In the genomic region with DNA sequence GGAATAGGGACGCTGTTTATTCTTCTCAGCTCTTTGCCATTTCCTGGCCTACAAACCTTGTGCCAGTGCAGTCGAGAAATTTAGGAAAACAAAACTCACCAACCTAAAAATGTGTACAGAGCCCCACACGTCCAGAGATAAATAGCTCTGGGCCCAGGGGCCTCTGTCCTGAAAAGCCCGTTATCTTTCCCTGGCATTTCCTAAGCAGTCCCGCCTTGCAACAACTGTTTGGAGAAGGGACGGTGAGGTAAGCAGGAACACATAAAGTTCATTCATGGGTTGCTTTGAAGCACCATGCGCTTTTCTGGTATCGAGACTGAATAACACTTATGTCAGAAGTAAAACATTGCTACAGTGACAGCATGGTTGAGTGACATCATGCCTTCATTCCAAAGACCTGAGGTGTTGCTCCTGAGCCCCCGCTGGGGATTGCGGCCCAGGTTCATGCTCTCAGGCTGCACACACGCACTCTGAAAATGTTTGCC, we compare ENCODE assay signal across 1 cellular context.
TF ChIP-seq lines count a peak whose summit lies in the region.

No MANE protein-coding gene starts in this region.

TF ChIP-seq in HepG2, 621 proteins besides CTCF, POLR2A, EP300 and RAD21 (continued from another document and continues in another):
- TF ChIP-seq, protein P1, sequence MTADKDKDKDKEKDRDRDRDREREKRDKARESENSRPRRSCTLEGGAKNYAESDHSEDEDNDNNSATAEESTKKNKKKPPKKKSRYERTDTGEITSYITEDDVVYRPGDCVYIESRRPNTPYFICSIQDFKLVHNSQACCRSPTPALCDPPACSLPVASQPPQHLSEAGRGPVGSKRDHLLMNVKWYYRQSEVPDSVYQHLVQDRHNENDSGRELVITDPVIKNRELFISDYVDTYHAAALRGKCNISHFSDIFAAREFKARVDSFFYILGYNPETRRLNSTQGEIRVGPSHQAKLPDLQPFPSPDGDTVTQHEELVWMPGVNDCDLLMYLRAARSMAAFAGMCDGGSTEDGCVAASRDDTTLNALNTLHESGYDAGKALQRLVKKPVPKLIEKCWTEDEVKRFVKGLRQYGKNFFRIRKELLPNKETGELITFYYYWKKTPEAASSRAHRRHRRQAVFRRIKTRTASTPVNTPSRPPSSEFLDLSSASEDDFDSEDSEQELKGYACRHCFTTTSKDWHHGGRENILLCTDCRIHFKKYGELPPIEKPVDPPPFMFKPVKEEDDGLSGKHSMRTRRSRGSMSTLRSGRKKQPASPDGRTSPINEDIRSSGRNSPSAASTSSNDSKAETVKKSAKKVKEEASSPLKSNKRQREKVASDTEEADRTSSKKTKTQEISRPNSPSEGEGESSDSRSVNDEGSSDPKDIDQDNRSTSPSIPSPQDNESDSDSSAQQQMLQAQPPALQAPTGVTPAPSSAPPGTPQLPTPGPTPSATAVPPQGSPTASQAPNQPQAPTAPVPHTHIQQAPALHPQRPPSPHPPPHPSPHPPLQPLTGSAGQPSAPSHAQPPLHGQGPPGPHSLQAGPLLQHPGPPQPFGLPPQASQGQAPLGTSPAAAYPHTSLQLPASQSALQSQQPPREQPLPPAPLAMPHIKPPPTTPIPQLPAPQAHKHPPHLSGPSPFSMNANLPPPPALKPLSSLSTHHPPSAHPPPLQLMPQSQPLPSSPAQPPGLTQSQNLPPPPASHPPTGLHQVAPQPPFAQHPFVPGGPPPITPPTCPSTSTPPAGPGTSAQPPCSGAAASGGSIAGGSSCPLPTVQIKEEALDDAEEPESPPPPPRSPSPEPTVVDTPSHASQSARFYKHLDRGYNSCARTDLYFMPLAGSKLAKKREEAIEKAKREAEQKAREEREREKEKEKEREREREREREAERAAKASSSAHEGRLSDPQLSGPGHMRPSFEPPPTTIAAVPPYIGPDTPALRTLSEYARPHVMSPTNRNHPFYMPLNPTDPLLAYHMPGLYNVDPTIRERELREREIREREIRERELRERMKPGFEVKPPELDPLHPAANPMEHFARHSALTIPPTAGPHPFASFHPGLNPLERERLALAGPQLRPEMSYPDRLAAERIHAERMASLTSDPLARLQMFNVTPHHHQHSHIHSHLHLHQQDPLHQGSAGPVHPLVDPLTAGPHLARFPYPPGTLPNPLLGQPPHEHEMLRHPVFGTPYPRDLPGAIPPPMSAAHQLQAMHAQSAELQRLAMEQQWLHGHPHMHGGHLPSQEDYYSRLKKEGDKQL (CRISPR knock-in tag; IDR thresholded peaks at IDR 0.05; ENCODE audit: low read depth) = peak; percentile 75
- TF ChIP-seq, protein P2, sequence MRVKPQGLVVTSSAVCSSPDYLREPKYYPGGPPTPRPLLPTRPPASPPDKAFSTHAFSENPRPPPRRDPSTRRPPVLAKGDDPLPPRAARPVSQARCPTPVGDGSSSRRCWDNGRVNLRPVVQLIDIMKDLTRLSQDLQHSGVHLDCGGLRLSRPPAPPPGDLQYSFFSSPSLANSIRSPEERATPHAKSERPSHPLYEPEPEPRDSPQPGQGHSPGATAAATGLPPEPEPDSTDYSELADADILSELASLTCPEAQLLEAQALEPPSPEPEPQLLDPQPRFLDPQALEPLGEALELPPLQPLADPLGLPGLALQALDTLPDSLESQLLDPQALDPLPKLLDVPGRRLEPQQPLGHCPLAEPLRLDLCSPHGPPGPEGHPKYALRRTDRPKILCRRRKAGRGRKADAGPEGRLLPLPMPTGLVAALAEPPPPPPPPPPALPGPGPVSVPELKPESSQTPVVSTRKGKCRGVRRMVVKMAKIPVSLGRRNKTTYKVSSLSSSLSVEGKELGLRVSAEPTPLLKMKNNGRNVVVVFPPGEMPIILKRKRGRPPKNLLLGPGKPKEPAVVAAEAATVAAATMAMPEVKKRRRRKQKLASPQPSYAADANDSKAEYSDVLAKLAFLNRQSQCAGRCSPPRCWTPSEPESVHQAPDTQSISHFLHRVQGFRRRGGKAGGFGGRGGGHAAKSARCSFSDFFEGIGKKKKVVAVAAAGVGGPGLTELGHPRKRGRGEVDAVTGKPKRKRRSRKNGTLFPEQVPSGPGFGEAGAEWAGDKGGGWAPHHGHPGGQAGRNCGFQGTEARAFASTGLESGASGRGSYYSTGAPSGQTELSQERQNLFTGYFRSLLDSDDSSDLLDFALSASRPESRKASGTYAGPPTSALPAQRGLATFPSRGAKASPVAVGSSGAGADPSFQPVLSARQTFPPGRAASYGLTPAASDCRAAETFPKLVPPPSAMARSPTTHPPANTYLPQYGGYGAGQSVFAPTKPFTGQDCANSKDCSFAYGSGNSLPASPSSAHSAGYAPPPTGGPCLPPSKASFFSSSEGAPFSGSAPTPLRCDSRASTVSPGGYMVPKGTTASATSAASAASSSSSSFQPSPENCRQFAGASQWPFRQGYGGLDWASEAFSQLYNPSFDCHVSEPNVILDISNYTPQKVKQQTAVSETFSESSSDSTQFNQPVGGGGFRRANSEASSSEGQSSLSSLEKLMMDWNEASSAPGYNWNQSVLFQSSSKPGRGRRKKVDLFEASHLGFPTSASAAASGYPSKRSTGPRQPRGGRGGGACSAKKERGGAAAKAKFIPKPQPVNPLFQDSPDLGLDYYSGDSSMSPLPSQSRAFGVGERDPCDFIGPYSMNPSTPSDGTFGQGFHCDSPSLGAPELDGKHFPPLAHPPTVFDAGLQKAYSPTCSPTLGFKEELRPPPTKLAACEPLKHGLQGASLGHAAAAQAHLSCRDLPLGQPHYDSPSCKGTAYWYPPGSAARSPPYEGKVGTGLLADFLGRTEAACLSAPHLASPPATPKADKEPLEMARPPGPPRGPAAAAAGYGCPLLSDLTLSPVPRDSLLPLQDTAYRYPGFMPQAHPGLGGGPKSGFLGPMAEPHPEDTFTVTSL (CRISPR knock-in tag; IDR thresholded peaks at IDR 0.05; ENCODE audit: borderline replicate concordance) = peak; percentile 74; the same call in 1 of the 2 replicates
- TF ChIP-seq ZNF768 (CRISPR knock-in tag; IDR thresholded peaks at IDR 0.05) = no peak
- TF ChIP-seq PCBP2 (optimal IDR thresholded peaks at IDR 0.05; ENCODE audit: low read depth, low read length, poor library complexity, severe bottlenecking) = no peak
- no peak for TF ChIP-seq REPIN1 (CRISPR knock-in tag; IDR thresholded peaks at IDR 0.05; ENCODE audit: borderline replicate concordance, low read depth)
- no peak for TF ChIP-seq ZNF460 (CRISPR knock-in tag; IDR thresholded peaks at IDR 0.05; ENCODE audit: borderline replicate concordance)
- no peak for TF ChIP-seq KLF6 (CRISPR knock-in tag; IDR thresholded peaks at IDR 0.05)
- TF ChIP-seq, protein P3, sequence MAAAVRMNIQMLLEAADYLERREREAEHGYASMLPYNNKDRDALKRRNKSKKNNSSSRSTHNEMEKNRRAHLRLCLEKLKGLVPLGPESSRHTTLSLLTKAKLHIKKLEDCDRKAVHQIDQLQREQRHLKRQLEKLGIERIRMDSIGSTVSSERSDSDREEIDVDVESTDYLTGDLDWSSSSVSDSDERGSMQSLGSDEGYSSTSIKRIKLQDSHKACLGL (CRISPR knock-in tag; IDR thresholded peaks at IDR 0.05) = no peak
- TF ChIP-seq, protein P4, sequence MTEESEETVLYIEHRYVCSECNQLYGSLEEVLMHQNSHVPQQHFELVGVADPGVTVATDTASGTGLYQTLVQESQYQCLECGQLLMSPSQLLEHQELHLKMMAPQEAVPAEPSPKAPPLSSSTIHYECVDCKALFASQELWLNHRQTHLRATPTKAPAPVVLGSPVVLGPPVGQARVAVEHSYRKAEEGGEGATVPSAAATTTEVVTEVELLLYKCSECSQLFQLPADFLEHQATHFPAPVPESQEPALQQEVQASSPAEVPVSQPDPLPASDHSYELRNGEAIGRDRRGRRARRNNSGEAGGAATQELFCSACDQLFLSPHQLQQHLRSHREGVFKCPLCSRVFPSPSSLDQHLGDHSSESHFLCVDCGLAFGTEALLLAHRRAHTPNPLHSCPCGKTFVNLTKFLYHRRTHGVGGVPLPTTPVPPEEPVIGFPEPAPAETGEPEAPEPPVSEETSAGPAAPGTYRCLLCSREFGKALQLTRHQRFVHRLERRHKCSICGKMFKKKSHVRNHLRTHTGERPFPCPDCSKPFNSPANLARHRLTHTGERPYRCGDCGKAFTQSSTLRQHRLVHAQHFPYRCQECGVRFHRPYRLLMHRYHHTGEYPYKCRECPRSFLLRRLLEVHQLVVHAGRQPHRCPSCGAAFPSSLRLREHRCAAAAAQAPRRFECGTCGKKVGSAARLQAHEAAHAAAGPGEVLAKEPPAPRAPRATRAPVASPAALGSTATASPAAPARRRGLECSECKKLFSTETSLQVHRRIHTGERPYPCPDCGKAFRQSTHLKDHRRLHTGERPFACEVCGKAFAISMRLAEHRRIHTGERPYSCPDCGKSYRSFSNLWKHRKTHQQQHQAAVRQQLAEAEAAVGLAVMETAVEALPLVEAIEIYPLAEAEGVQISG (CRISPR knock-in tag; IDR thresholded peaks at IDR 0.05) = peak; percentile 32; the same call in 1 of the 2 replicates
- TF ChIP-seq, protein P5, sequence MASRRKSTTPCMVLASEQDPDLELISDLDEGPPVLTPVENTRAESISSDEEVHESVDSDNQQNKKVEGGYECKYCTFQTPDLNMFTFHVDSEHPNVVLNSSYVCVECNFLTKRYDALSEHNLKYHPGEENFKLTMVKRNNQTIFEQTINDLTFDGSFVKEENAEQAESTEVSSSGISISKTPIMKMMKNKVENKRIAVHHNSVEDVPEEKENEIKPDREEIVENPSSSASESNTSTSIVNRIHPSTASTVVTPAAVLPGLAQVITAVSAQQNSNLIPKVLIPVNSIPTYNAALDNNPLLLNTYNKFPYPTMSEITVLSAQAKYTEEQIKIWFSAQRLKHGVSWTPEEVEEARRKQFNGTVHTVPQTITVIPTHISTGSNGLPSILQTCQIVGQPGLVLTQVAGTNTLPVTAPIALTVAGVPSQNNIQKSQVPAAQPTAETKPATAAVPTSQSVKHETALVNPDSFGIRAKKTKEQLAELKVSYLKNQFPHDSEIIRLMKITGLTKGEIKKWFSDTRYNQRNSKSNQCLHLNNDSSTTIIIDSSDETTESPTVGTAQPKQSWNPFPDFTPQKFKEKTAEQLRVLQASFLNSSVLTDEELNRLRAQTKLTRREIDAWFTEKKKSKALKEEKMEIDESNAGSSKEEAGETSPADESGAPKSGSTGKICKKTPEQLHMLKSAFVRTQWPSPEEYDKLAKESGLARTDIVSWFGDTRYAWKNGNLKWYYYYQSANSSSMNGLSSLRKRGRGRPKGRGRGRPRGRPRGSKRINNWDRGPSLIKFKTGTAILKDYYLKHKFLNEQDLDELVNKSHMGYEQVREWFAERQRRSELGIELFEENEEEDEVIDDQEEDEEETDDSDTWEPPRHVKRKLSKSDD (CRISPR knock-in tag; IDR thresholded peaks at IDR 0.05; ENCODE audit: low read depth) = peak; percentile 78
- TF ChIP-seq ZNF703 (CRISPR knock-in tag; IDR thresholded peaks at IDR 0.05; ENCODE audit: borderline replicate concordance) = peak; percentile 57
- no peak for TF ChIP-seq RFXAP (CRISPR knock-in tag; IDR thresholded peaks at IDR 0.05; ENCODE audit: borderline replicate concordance)
- TF ChIP-seq ZNF543 (CRISPR knock-in tag; IDR thresholded peaks at IDR 0.05) = no peak
- TF ChIP-seq ZNF367 (CRISPR knock-in tag; IDR thresholded peaks at IDR 0.05; ENCODE audit: borderline replicate concordance) = no peak
- TF ChIP-seq ZMAT3 (CRISPR knock-in tag; conservative IDR thresholded peaks at IDR 0.05) = no peak
- TF ChIP-seq FOXM1 (CRISPR knock-in tag; IDR thresholded peaks at IDR 0.05) = no peak
- no peak for TF ChIP-seq RARG (CRISPR knock-in tag; IDR thresholded peaks at IDR 0.05; ENCODE audit: low read depth)
- no peak for TF ChIP-seq ZNF350 (CRISPR knock-in tag; IDR thresholded peaks at IDR 0.05; ENCODE audit: borderline replicate concordance, low read depth)
- peak; percentile 59; the same call in 1 of the 2 replicates for TF ChIP-seq NFKBIZ (CRISPR knock-in tag; IDR thresholded peaks at IDR 0.05)
- peak; percentile 48; the same call in 1 of the 2 replicates for TF ChIP-seq FOXA3 (CRISPR knock-in tag; IDR thresholded peaks at IDR 0.05)
- TF ChIP-seq ZNF891 (CRISPR knock-in tag; IDR thresholded peaks at IDR 0.05) = no peak
- TF ChIP-seq ZSCAN21 (CRISPR knock-in tag; IDR thresholded peaks at IDR 0.05; ENCODE audit: borderline replicate concordance) = no peak
- TF ChIP-seq ZNF331 (CRISPR knock-in tag; IDR thresholded peaks at IDR 0.05) = no peak
- no peak for TF ChIP-seq ZNF777 (CRISPR knock-in tag; IDR thresholded peaks at IDR 0.05)
- TF ChIP-seq, protein P6, sequence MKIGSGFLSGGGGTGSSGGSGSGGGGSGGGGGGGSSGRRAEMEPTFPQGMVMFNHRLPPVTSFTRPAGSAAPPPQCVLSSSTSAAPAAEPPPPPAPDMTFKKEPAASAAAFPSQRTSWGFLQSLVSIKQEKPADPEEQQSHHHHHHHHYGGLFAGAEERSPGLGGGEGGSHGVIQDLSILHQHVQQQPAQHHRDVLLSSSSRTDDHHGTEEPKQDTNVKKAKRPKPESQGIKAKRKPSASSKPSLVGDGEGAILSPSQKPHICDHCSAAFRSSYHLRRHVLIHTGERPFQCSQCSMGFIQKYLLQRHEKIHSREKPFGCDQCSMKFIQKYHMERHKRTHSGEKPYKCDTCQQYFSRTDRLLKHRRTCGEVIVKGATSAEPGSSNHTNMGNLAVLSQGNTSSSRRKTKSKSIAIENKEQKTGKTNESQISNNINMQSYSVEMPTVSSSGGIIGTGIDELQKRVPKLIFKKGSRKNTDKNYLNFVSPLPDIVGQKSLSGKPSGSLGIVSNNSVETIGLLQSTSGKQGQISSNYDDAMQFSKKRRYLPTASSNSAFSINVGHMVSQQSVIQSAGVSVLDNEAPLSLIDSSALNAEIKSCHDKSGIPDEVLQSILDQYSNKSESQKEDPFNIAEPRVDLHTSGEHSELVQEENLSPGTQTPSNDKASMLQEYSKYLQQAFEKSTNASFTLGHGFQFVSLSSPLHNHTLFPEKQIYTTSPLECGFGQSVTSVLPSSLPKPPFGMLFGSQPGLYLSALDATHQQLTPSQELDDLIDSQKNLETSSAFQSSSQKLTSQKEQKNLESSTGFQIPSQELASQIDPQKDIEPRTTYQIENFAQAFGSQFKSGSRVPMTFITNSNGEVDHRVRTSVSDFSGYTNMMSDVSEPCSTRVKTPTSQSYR (CRISPR knock-in tag; IDR thresholded peaks at IDR 0.05; ENCODE audit: borderline replicate concordance) = no peak
- TF ChIP-seq HOXA3 (CRISPR knock-in tag; IDR thresholded peaks at IDR 0.05) = peak; percentile 74; the same call in 1 of the 2 replicates
- TF ChIP-seq MXI1 (IDR thresholded peaks at IDR 0.05; ENCODE audit: borderline replicate concordance, low read depth, low read length) = no peak
- no peak for TF ChIP-seq EHMT2 (IDR thresholded peaks at IDR 0.05; ENCODE audit: borderline replicate concordance, low read depth, low read length)
- TF ChIP-seq TEAD3 (CRISPR knock-in tag; optimal IDR thresholded peaks at IDR 0.05; ENCODE audit: borderline replicate concordance) = peak; percentile 81
- TF ChIP-seq GZF1 (CRISPR knock-in tag; IDR thresholded peaks at IDR 0.05) = no peak
- 0 out of 2 replicates have a peak, but pooled peaks have one; percentile 12 for TF ChIP-seq ELF1 (CRISPR knock-in tag; IDR thresholded peaks at IDR 0.05)
- no peak for TF ChIP-seq RBM22 (optimal IDR thresholded peaks at IDR 0.05; ENCODE audit: low read length)
- no peak for TF ChIP-seq ZNF230 (CRISPR knock-in tag; IDR thresholded peaks at IDR 0.05)
- no peak for TF ChIP-seq SOX13 (IDR thresholded peaks at IDR 0.05)
- peak in 1 of 2 experiments; percentile 62; a peak in 2 of 4 replicates for TF ChIP-seq SOX13 (CRISPR knock-in tag; conservative IDR thresholded peaks at IDR 0.05 in 1 of 2, IDR thresholded peaks at IDR 0.05 in 1 of 2)
- TF ChIP-seq, protein P7, sequence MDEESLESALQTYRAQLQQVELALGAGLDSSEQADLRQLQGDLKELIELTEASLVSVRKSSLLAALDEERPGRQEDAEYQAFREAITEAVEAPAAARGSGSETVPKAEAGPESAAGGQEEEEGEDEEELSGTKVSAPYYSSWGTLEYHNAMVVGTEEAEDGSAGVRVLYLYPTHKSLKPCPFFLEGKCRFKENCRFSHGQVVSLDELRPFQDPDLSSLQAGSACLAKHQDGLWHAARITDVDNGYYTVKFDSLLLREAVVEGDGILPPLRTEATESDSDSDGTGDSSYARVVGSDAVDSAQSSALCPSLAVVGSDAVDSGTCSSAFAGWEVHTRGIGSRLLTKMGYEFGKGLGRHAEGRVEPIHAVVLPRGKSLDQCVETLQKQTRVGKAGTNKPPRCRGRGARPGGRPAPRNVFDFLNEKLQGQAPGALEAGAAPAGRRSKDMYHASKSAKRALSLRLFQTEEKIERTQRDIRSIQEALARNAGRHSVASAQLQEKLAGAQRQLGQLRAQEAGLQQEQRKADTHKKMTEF (CRISPR knock-in tag; IDR thresholded peaks at IDR 0.05) = peak; percentile 57
- no peak for TF ChIP-seq ZKSCAN5 (CRISPR knock-in tag; IDR thresholded peaks at IDR 0.05)
